In genomic region chr5:91031396-91031741, GRCh38 we compare ENCODE assay signal across 20 cellular contexts.
DNase-seq lines count a peak whose midpoint lies in the region; ATAC-seq and TF ChIP-seq lines count a peak whose summit lies in the region.
"Had no signal": no experiment of that assay in that cellular context is flagged by ENCODE, and none has a peak within 500 bp of the region (broad histone marks: within the 10 kb centered on the region; RNA-seq: fewer than 3 reads in every experiment).

No MANE protein-coding gene starts in this region.

- intact Hi-C loops in PC-9 (cut with micrococcal nuclease; ENCODE audit: unreplicated experiment) (no loop called here), left lung (cut with DNase I) (no loop called here), prostate gland (cut with DNase I) (no loop called here), stomach (cut with DNase I; ENCODE audit: low total_unique reads) (no loop called here)

- ATAC-seq in GM23338 (no peak), left lung (peak; percentile 32)

- H2AFZ ChIP-seq in GM23338: no peak overlapping the region
- peak overlapping the region; percentile 49; the same call in 1 of the 2 replicates for H2AFZ ChIP-seq in PC-9

- H3K36me3 Mint-ChIP-seq in GM23338 (ENCODE audit: low read depth): no peaks in the 10 kb centered on the region; the same call in 2 of the 3 replicates
- H3K36me3 Mint-ChIP-seq in endodermal cell (ENCODE audit: low read depth): no peaks in the 10 kb centered on the region

- H3K36me3 ChIP-seq in GM23338 (ENCODE audit: insufficient read depth) (no peaks in the 10 kb centered on the region), PC-9 (ENCODE audit: low read depth) (no peaks in the 10 kb centered on the region), endodermal cell (ENCODE audit: control insufficient read depth, insufficient read depth, low read length) (no peaks in the 10 kb centered on the region), left lung (no peaks in the 10 kb centered on the region), prostate gland (no peaks in the 10 kb centered on the region), stomach (no peaks in the 10 kb centered on the region)
- H3K36me3 ChIP-seq: BLaER1 treated with 17β-estradiol and CSF1 and Interleukin-3, amounts not matched to agents 10 nM and 100 nM had no signal

- H3K4me3 ChIP-seq in GM23338 (no peak overlapping the region), PC-9 (no peak overlapping the region), endodermal cell (ENCODE audit: low read length) (no peak overlapping the region), left lung (no peak overlapping the region), prostate gland (no peak overlapping the region), stomach (no peak overlapping the region)
- H3K4me3 ChIP-seq: BLaER1 treated with 17β-estradiol and CSF1 and Interleukin-3, amounts not matched to agents 10 nM and 100 nM had no signal

- POLR2A ChIA-PET in PC-9 (lab: Charles Lee; ENCODE audit: unreplicated experiment): no interaction called here

- H3K4me2 ChIP-seq in GM23338 (no peak overlapping the region), PC-9 (no peak overlapping the region)
- H3K4me2 ChIP-seq: BLaER1 treated with 17β-estradiol and CSF1 and Interleukin-3, amounts not matched to agents 10 nM and 100 nM had no signal

- H3K27me3 Mint-ChIP-seq in GM23338 (ENCODE audit: insufficient read depth, low read depth, poor library complexity) (peaks cover 2% of the 10 kb centered on the region), endodermal cell (ENCODE audit: insufficient read depth) (no peaks in the 10 kb centered on the region)

- H3K4me1 Mint-ChIP-seq in GM23338 (peaks cover 20% of the 10 kb centered on the region), endodermal cell (peaks cover 25% of the 10 kb centered on the region)

- no peak for TF ChIP-seq CTCF in GM23338 (conservative IDR thresholded peaks at IDR 0.05; ENCODE audit: low read depth in 2 of 2)
- TF ChIP-seq CTCF in PC-9 (conservative IDR thresholded peaks at IDR 0.05): no peak
- no peak for TF ChIP-seq CTCF in endodermal cell (conservative IDR thresholded peaks at IDR 0.05)
- no peak for TF ChIP-seq CTCF in left lung (IDR thresholded peaks at IDR 0.05)
- no peak for TF ChIP-seq CTCF in prostate gland (IDR thresholded peaks at IDR 0.05)
- no peak for TF ChIP-seq CTCF in stomach (IDR thresholded peaks at IDR 0.05)

- H3K4me3 Mint-ChIP-seq in GM23338 (no peak overlapping the region), endodermal cell (no peak overlapping the region)
- H3K4me3 Mint-ChIP-seq: CD4-positive, alpha-beta T cell had no signal

- H3K27ac ChIP-seq in GM23338 (ENCODE audit: low read depth): no peak overlapping the region
- H3K27ac ChIP-seq in PC-9: no peak overlapping the region
- H3K27ac ChIP-seq in endodermal cell (ENCODE audit: low read depth, low read length): no peak overlapping the region
- H3K27ac ChIP-seq in left lung: no peak overlapping the region
- no peak overlapping the region for H3K27ac ChIP-seq in prostate gland
- no peak overlapping the region for H3K27ac ChIP-seq in stomach
- H3K27ac ChIP-seq: BLaER1 treated with 17β-estradiol and CSF1 and Interleukin-3, amounts not matched to agents 10 nM and 100 nM had no signal

- H3K9me3 ChIP-seq in PC-9 (ENCODE audit: insufficient read depth, low read depth) (0 out of 2 replicates have a peak, but pooled peaks cover 7% of the 10 kb centered on the region), endodermal cell (ENCODE audit: control insufficient read depth, low read length) (no peaks in the 10 kb centered on the region), left lung (no peaks in the 10 kb centered on the region), prostate gland (no peaks in the 10 kb centered on the region), stomach (no peaks in the 10 kb centered on the region)
- H3K9me3 ChIP-seq: BLaER1 treated with 17β-estradiol and CSF1 and Interleukin-3, amounts not matched to agents 10 nM and 100 nM had no signal

- H3K27me3 ChIP-seq in GM23338 (ENCODE audit: insufficient read depth): no peaks in the 10 kb centered on the region
- H3K27me3 ChIP-seq in PC-9 (ENCODE audit: insufficient read depth, low read depth): no peaks in the 10 kb centered on the region
- no peaks in the 10 kb centered on the region for H3K27me3 ChIP-seq in endodermal cell (ENCODE audit: control insufficient read depth, insufficient read depth, low read length, poor library complexity, severe bottlenecking)
- H3K27me3 ChIP-seq in left lung: no peaks in the 10 kb centered on the region
- H3K27me3 ChIP-seq in prostate gland (replicated peaks; ENCODE audit: insufficient read depth): no peaks in the 10 kb centered on the region
- H3K27me3 ChIP-seq in stomach: no peaks in the 10 kb centered on the region
- H3K27me3 ChIP-seq: BLaER1 treated with 17β-estradiol and CSF1 and Interleukin-3, amounts not matched to agents 10 nM and 100 nM had no signal

- BruUV-seq in PC-9 (replicated peaks; lab: Mats Ljungman, UMichigan): no TSS peak

- H3F3A ChIP-seq in GM23338 (replicated peaks; ENCODE audit: low read depth) (no peaks in the 10 kb centered on the region), PC-9 (ENCODE audit: insufficient read depth, low read depth) (no peaks in the 10 kb centered on the region)

- TF ChIP-seq POLR2A in prostate gland (IDR thresholded peaks at IDR 0.05) (no peak), stomach (IDR thresholded peaks at IDR 0.05) (no peak)

- 0 out of 2 replicates have a peak overlapping the region, but pooled peaks have one; percentile 45 for H3K27ac Mint-ChIP-seq in GM23338
- H3K27ac Mint-ChIP-seq in endodermal cell: peak overlapping the region; percentile 48
- H3K27ac Mint-ChIP-seq: CD4-positive, alpha-beta T cell had no signal

- H3K9me3 Mint-ChIP-seq in GM23338 (no peaks in the 10 kb centered on the region), endodermal cell (no peaks in the 10 kb centered on the region)
- H3K9me3 Mint-ChIP-seq: CD4-positive, alpha-beta T cell had no signal

- no peaks in the 10 kb centered on the region for H3K9me2 ChIP-seq in GM23338 (ENCODE audit: insufficient read depth)
- H3K9me2 ChIP-seq in PC-9 (ENCODE audit: insufficient read depth): no peaks in the 10 kb centered on the region

- H4K20me1 ChIP-seq in GM23338 (replicated peaks; ENCODE audit: insufficient read depth) (no peaks in the 10 kb centered on the region), PC-9 (ENCODE audit: insufficient read depth) (no peaks in the 10 kb centered on the region)
- H4K20me1 ChIP-seq: BLaER1 treated with 17β-estradiol and CSF1 and Interleukin-3, amounts not matched to agents 10 nM and 100 nM had no signal

- no peaks in the 10 kb centered on the region for H3K4me1 ChIP-seq in GM23338 (ENCODE audit: insufficient read depth)
- H3K4me1 ChIP-seq in PC-9 (replicated peaks; ENCODE audit: insufficient read depth): no peaks in the 10 kb centered on the region
- peaks cover 2% of the 10 kb centered on the region for H3K4me1 ChIP-seq in endodermal cell (ENCODE audit: control insufficient read depth, insufficient read depth, low read length)
- H3K4me1 ChIP-seq in left lung: peaks cover 0 to 4% of the 10 kb centered on the region in 2 donors
- H3K4me1 ChIP-seq in prostate gland (replicated peaks): peaks cover 3% of the 10 kb centered on the region
- H3K4me1 ChIP-seq in stomach: peaks cover 19 to 32% (median 28%) of the 10 kb centered on the region in 4 donors

- no peak for TF ChIP-seq EP300 in stomach (IDR thresholded peaks at IDR 0.05)

- H3K79me2 ChIP-seq in GM23338 (replicated peaks; ENCODE audit: insufficient read depth) (no peaks in the 10 kb centered on the region), PC-9 (ENCODE audit: low read depth) (no peaks in the 10 kb centered on the region)

- DNase-seq in GM23338 (ENCODE audit: low spot score) (no peak), PC-9 (no peak), endodermal cell (no peak), left lung (no peak), prostate gland (ENCODE audit: low spot score) (no peak), stomach (no peak)
- DNase-seq in activated effector memory CD4-positive, alpha-beta T cell treated with anti-CD3 and anti-CD28 coated beads, Interleukin-2, amount 50 U/mL, for 16 hours: no peak
- no peak for DNase-seq in stimulated activated CD4-positive, alpha-beta T cell treated with anti-CD3 and anti-CD28 coated beads, Interleukin-12 subunit alpha, Interleukin-12 subunit beta, amount 100 ng/mL, for 4 hours
- DNase-seq: AML-193; CD4-positive, alpha-beta T cell; DMS53; KG1; MM.1S; NCI-H2029; NCI-H446; NCI-H524 treated with DMSO at 0.1 percent for 48 hours; NCI-H774; Right ventricle myocardium superior; RPMI8226 had no signal

- H3K9ac ChIP-seq in endodermal cell (ENCODE audit: extremely low read depth, low read length, poor library complexity, severe bottlenecking): no peak overlapping the region
- H3K9ac ChIP-seq: BLaER1 treated with 17β-estradiol and CSF1 and Interleukin-3, amounts not matched to agents 10 nM and 100 nM had no signal

- CTCF ChIA-PET in PC-9 (lab: Charles Lee): no interaction called here

- 100% methylated on average over 1 of the region's 1 CpG for WGBS in endodermal cell (ENCODE audit: insufficient coverage in 1 of 2, insufficient read length in 1 of 2), 2 experiments
- 100% methylated on average over 1 of the region's 1 CpG for WGBS in prostate gland
- 81 to 96% (median 94%) methylated on average over 1 of the region's 1 CpG for WGBS in stomach, 5 donors

TF ChIP-seq in GM23338, 12 proteins besides CTCF, POLR2A, EP300 and RAD21 (continues in another document):
- no peak for TF ChIP-seq CREB1 (CRISPR knock-in tag; IDR thresholded peaks at IDR 0.05; ENCODE audit: low read depth)
